Comparison of ENCODE assay signal across 18 cellular contexts in the genomic region with DNA sequence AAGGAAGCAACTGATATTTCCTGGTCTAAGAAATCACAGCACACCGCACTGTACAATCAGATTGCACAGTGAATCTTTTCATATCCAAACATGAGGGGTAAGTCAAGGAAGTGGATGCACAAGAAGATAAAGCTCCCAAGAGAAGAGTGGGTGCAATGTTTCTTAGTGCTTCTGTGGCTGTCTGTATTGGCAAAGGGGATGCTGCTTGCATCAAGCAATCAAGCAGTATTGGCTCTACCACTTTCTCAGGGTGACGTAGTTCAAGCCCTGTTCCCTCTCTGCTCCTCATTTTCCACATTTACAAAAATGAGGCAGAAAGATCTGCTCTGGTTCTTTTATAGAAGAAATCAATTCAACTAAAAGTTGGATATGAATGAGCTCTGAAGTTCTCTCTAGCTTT. TPM values are rescaled to one million over a fixed set of nuclear protein-coding genes. Genes with fewer than 3 reads are reported as not detected.
DNase-seq lines count a peak whose midpoint lies in the region; ATAC-seq and TF ChIP-seq lines count a peak whose summit lies in the region.
"Had no signal": no experiment of that assay in that cellular context is flagged by ENCODE, and none has a peak within 500 bp of the region (broad histone marks: within the 10 kb centered on the region; RNA-seq: fewer than 3 reads in every experiment).

No MANE protein-coding gene starts in this region.

- TF ChIP-seq POLR2A in upper lobe of left lung (IDR thresholded peaks at IDR 0.05), result no peak

- H3K27ac Mint-ChIP-seq in activated naive CD4-positive, alpha-beta T cell treated with anti-CD3 and anti-CD28 coated beads, Interleukin-2, amount 50 U/mL, for 24 hours, result peak overlapping the region; percentile 99
- peak overlapping the region; percentile 98 for H3K27ac Mint-ChIP-seq in activated CD8-positive, alpha-beta T cell treated with anti-CD3 and anti-CD28 coated beads, Interleukin-2, amount 10 ng/mL, durations not matched to agents 7 days and 5 days
- H3K27ac Mint-ChIP-seq: stimulated activated naive B cell treated with anti-CD40 and anti-IgM and Interleukin-4, amounts not matched to agents 10 μg/mL and 1 μg/mL and 100 μg/mL, for 72 hours had no signal

- H3K4me3 Mint-ChIP-seq in activated naive CD4-positive, alpha-beta T cell treated with anti-CD3 and anti-CD28 coated beads, Interleukin-2, amount 50 U/mL, for 24 hours, result peak overlapping the region; percentile 98
- H3K4me3 Mint-ChIP-seq in activated CD8-positive, alpha-beta T cell treated with anti-CD3 and anti-CD28 coated beads, Interleukin-2, amount 10 ng/mL, durations not matched to agents 7 days and 5 days, result peak overlapping the region; percentile 86
- H3K4me3 Mint-ChIP-seq: neural crest cell had no signal

- no peak for DNase-seq in activated naive CD4-positive, alpha-beta T cell treated with Interleukin-2 at 50 U/mL for 16 hours
- DNase-seq in activated CD8-positive, alpha-beta T cell treated with anti-CD3 and anti-CD28 coated beads, Interleukin-2, amount 10 ng/mL, durations not matched to agents 7 days and 5 days, result no peak
- no peak for DNase-seq in upper lobe of left lung
- DNase-seq in NCI-H2196 (lab: John Stamatoyannopoulos, UW; ENCODE audit: unreplicated experiment), result no peak
- DNase-seq: body of pancreas; NCI-H1105; NCI-H345; SK-N-SH; stimulated activated naive B cell treated with anti-CD40 and anti-IgM and Interleukin-4, amounts not matched to agents 10 μg/mL and 1 μg/mL and 100 μg/mL, for 72 hours had no signal

- peaks cover 29% of the 10 kb centered on the region for H3K36me3 Mint-ChIP-seq in activated naive CD4-positive, alpha-beta T cell treated with anti-CD3 and anti-CD28 coated beads, Interleukin-2, amount 50 U/mL, for 24 hours
- H3K36me3 Mint-ChIP-seq in activated CD8-positive, alpha-beta T cell treated with anti-CD3 and anti-CD28 coated beads, Interleukin-2, amount 10 ng/mL, durations not matched to agents 7 days and 5 days (ENCODE audit: low read depth), result peaks cover 66% of the 10 kb centered on the region

- CTCF ChIA-PET in activated CD8-positive, alpha-beta T cell treated with anti-CD3 and anti-CD28 coated beads, Interleukin-2, amount 10 ng/mL, durations not matched to agents 7 days and 5 days (lab: Charles Lee), result interaction anchor here (0.6 to 5.7 kb wide), 17 partner anchors 8 to 522 kb away, joined by 3 to 114 read pairs (median 7); partner anchors contain the start of gene TEX48

- H3K27ac ChIP-seq in upper lobe of left lung, result peak overlapping the region; percentile 74 to 86 (median 78)

- POLR2A ChIA-PET in activated CD8-positive, alpha-beta T cell treated with anti-CD3 and anti-CD28 coated beads, Interleukin-2, amount 10 ng/mL, durations not matched to agents 7 days and 5 days (lab: Charles Lee), result interaction anchor here (0.7 to 4.3 kb wide), 10 partner anchors 10 to 237 kb away, joined by 3 to 90 read pairs (median 14); no protein-coding TSS in a partner anchor

- H3K4me3 ChIP-seq in mononuclear cell (ENCODE audit: low read length), result peak overlapping the region; percentile 63
- peak overlapping the region in 3 of 4 donors; percentile 11 to 41 (median 36) for H3K4me3 ChIP-seq in upper lobe of left lung
- H3K4me3 ChIP-seq: body of pancreas had no signal

- H3K9me3 Mint-ChIP-seq in activated naive CD4-positive, alpha-beta T cell treated with anti-CD3 and anti-CD28 coated beads, Interleukin-2, amount 50 U/mL, for 24 hours, result no peaks in the 10 kb centered on the region
- H3K9me3 Mint-ChIP-seq in activated CD8-positive, alpha-beta T cell treated with anti-CD3 and anti-CD28 coated beads, Interleukin-2, amount 10 ng/mL, durations not matched to agents 7 days and 5 days (ENCODE audit: insufficient read depth), result no peaks in the 10 kb centered on the region
- H3K9me3 Mint-ChIP-seq: neural crest cell; stimulated activated naive B cell treated with anti-CD40 and anti-IgM and Interleukin-4, amounts not matched to agents 10 μg/mL and 1 μg/mL and 100 μg/mL, for 72 hours had no signal

- H3K4me1 Mint-ChIP-seq in activated naive CD4-positive, alpha-beta T cell treated with anti-CD3 and anti-CD28 coated beads, Interleukin-2, amount 50 U/mL, for 24 hours, result peaks cover 72% of the 10 kb centered on the region
- H3K4me1 Mint-ChIP-seq in activated CD8-positive, alpha-beta T cell treated with anti-CD3 and anti-CD28 coated beads, Interleukin-2, amount 10 ng/mL, durations not matched to agents 7 days and 5 days (ENCODE audit: low read depth), result peaks cover 70% of the 10 kb centered on the region

- 59 to 86% methylated on average over 2 of the region's 2 CpGs for WGBS in upper lobe of left lung, 2 donors

- H3K9me3 ChIP-seq in mononuclear cell (ENCODE audit: low read depth, low read length) (no peaks in the 10 kb centered on the region), upper lobe of left lung (no peaks in the 10 kb centered on the region)
- H3K9me3 ChIP-seq: body of pancreas, SK-N-SH had no signal

- no peak for ATAC-seq in activated CD8-positive, alpha-beta T cell treated with anti-CD3 and anti-CD28 coated beads, Interleukin-2, amount 10 ng/mL, durations not matched to agents 7 days and 5 days
- no peak for ATAC-seq in upper lobe of left lung (ENCODE audit: low FRiP score in 2 of 2)
- ATAC-seq in GM21390 (IDR thresholded peaks at IDR 0.05; ENCODE audit: unreplicated experiment), result no peak
- no peak for ATAC-seq in HG03521 (IDR thresholded peaks at IDR 0.05; ENCODE audit: unreplicated experiment)
- ATAC-seq: body of pancreas; left lobe of liver; sciatic nerve; stimulated activated naive B cell treated with anti-CD40 and anti-IgM and Interleukin-4, amounts not matched to agents 10 μg/mL and 1 μg/mL and 100 μg/mL, for 72 hours had no signal

- no peak for TF ChIP-seq EP300 in upper lobe of left lung (IDR thresholded peaks at IDR 0.05)

- H3K4me1 ChIP-seq in mononuclear cell (ENCODE audit: insufficient read depth, low read length) (peaks cover 42% of the 10 kb centered on the region), upper lobe of left lung (no peaks in the 10 kb centered on the region)
- H3K4me1 ChIP-seq: body of pancreas had no signal

- no peaks in the 10 kb centered on the region for H3K27me3 ChIP-seq in mononuclear cell (ENCODE audit: insufficient read depth, low read length)
- H3K27me3 ChIP-seq in upper lobe of left lung, result no peaks in the 10 kb centered on the region
- H3K27me3 ChIP-seq: body of pancreas had no signal

- H3K36me3 ChIP-seq in upper lobe of left lung, result no peaks in the 10 kb centered on the region

- H3K27me3 Mint-ChIP-seq in activated naive CD4-positive, alpha-beta T cell treated with anti-CD3 and anti-CD28 coated beads, Interleukin-2, amount 50 U/mL, for 24 hours, result no peaks in the 10 kb centered on the region
- no peaks in the 10 kb centered on the region for H3K27me3 Mint-ChIP-seq in activated CD8-positive, alpha-beta T cell treated with anti-CD3 and anti-CD28 coated beads, Interleukin-2, amount 10 ng/mL, durations not matched to agents 7 days and 5 days (ENCODE audit: low read depth)

- TF ChIP-seq CTCF in upper lobe of left lung (IDR thresholded peaks at IDR 0.05), result no peak

RNA-seq across cellular contexts. Expression of gene TNFSF8, which starts 2.3 kb away (rescaled TPM):
- total RNA-seq in activated CD8-positive, alpha-beta T cell treated with anti-CD3 and anti-CD28 coated beads, Interleukin-2, amount 10 ng/mL, durations not matched to agents 7 days and 5 days, result 10 to 100 TPM; 52.6 to 55.3 TPM
- total RNA-seq in mononuclear cell (83.1 TPM), upper lobe of left lung (1 to 10 TPM; 2.6 to 6.5 (median 4.8) TPM)
- total RNA-seq: dermis microvascular lymphatic vessel endothelial cell, fibroblast of lung, neural crest cell had no signal

Comparison
In these comparisons a context has a peak if more than half of its experiments do, and no peak if none do; other contexts are left out.
1. RNA of gene TNFSF8, which starts 2.3 kb away (total RNA-seq): 83.1 TPM in mononuclear cell (single experiment) and 52.6 to 55.3 TPM in activated CD8-positive, alpha-beta T cell treated with anti-CD3 and anti-CD28 coated beads, Interleukin-2, amount 10 ng/mL, durations not matched to agents 7 days and 5 days; 2.6 to 6.5 TPM in upper lobe of left lung; every median in the first group is over 4 times any median in the second.